ENCODE assay signal across 12 cellular contexts in the genomic region with DNA sequence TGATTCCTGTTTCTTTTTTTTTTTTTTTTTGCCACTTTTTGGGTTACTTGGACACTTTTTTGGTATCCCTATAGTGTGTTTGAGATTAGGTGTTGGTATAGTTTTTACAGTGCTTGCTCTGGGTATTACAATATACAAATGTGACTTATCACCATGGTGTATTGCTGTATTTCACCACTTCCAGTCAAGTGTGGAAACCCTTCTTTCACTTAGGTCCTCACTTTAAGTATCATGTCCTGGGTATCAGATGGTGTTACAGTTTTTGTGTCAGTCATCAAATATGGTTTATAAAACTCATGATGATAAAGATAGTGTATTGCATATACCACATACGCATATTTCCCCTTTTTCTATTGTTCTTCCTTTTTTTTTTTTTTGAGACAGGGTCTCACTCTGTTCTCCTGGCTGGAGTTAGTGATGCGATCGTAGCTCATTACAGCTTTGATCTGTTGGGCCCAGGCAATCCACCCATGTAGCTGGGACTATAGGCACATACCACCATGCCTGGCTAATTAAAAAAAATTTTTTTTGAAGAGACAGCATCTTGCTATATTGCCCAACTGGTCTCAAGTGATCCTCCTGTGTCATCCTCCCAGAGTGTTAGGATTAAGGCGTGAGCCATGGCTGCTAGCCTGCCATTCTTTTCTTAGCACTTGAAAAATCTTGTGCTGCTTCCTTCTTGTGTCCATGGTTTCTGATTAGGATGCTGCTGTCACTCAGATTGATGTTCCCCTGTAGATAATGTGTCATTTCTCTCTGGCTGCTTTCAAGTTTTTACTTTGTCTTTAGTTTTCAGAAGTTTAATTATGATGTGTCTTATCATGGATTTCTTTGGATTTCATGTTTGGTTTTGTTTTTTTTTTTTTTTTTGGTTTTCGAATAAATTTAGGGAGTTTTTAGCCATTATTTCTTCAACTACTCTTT. TPM values are rescaled to one million over a fixed set of nuclear protein-coding genes. Genes with fewer than 3 reads are reported as not detected.
DNase-seq lines count a peak whose midpoint lies in the region; ATAC-seq and TF ChIP-seq lines count a peak whose summit lies in the region.
"Had no signal": no experiment of that assay in that cellular context is flagged by ENCODE, and none has a peak within 500 bp of the region (broad histone marks: within the 10 kb centered on the region; RNA-seq: fewer than 3 reads in every experiment).

No MANE protein-coding gene starts in this region.

- no peaks in the 10 kb centered on the region for H4K20me1 ChIP-seq in OCI-LY7 (ENCODE audit: insufficient read depth, low read length)

- 0 out of 2 replicates have a peak, but pooled peaks cover 6% of the 10 kb centered on the region for H3K9me3 ChIP-seq in OCI-LY7 (ENCODE audit: low read length)
- H3K9me3 ChIP-seq: gastrocnemius medialis had no signal

- H3K27ac ChIP-seq in OCI-LY7 (ENCODE audit: low read depth, low read length, poor library complexity, severe bottlenecking): peak overlapping the region; percentile 58
- no peak overlapping the region for H3K27ac ChIP-seq in foreskin keratinocyte

- CTCF ChIA-PET in activated naive CD4-positive, alpha-beta T cell treated with anti-CD3 and anti-CD28 coated beads for 36 hours (lab: Charles Lee): no interaction called here
- CTCF ChIA-PET in OCI-LY7 (lab: Charles Lee; ENCODE audit: unreplicated experiment): interaction anchor here (0.5 kb wide), 1 partner anchor 258 kb away, joined by 3 read pairs; no protein-coding TSS in a partner anchor

- intact Hi-C loops in activated naive CD4-positive, alpha-beta T cell treated with anti-CD3 and anti-CD28 coated beads for 36 hours (cut with micrococcal nuclease): no loop called here
- intact Hi-C loops in OCI-LY7 (cut with micrococcal nuclease; ENCODE audit: unreplicated experiment): loop anchor here (5.0 kb wide), 1 partner anchor 126 kb away; no protein-coding TSS in a partner anchor

- H3K4me1 ChIP-seq in OCI-LY7 (ENCODE audit: insufficient read depth, low read length, poor library complexity, severe bottlenecking): peaks cover 18% of the 10 kb centered on the region
- peaks cover 9% of the 10 kb centered on the region for H3K4me1 ChIP-seq in foreskin keratinocyte

- TF ChIP-seq CTCF in OCI-LY7 (conservative IDR thresholded peaks at IDR 0.05; ENCODE audit: low read length): no peak
- no peak for TF ChIP-seq CTCF in chondrocyte (IDR thresholded peaks at IDR 0.05)
- no peak for TF ChIP-seq CTCF in foreskin keratinocyte (conservative IDR thresholded peaks at IDR 0.05)

- DNase-seq in activated naive CD4-positive, alpha-beta T cell treated with anti-CD3 and anti-CD28 coated beads for 36 hours: no peak
- no peak for DNase-seq in activated naive CD4-positive, alpha-beta T cell treated with anti-CD3 and anti-CD28 coated beads, Interleukin-2, amount 50 U/mL, for 16 hours
- DNase-seq in OCI-LY7 (ENCODE audit: low spot score): peak; percentile 21
- no peak for DNase-seq in chondrocyte (ENCODE audit: low spot score)
- no peak for DNase-seq in foreskin keratinocyte
- DNase-seq in NCI-H2196 (lab: John Stamatoyannopoulos, UW; ENCODE audit: unreplicated experiment): no peak
- DNase-seq: C1 segment of cervical spinal cord, gastrocnemius medialis, occipital lobe had no signal

- BruUV-seq in OCI-LY7 (replicated peaks; lab: Mats Ljungman, UMichigan): no TSS peak

- H3K27me3 Mint-ChIP-seq in activated naive CD4-positive, alpha-beta T cell treated with anti-CD3 and anti-CD28 coated beads for 36 hours (ENCODE audit: low read depth): no peaks in the 10 kb centered on the region
- H3K27me3 Mint-ChIP-seq in chondrocyte (ENCODE audit: low read depth): no peaks in the 10 kb centered on the region
- no peaks in the 10 kb centered on the region for H3K27me3 Mint-ChIP-seq in stimulated activated memory B cell treated with anti-CD40 and anti-IgM and Interleukin-4, amounts not matched to agents 10 μg/mL and 1 μg/mL and 100 μg/mL, for 72 hours

- H3K9me3 Mint-ChIP-seq in activated naive CD4-positive, alpha-beta T cell treated with anti-CD3 and anti-CD28 coated beads for 36 hours: peaks cover 20% of the 10 kb centered on the region
- peaks cover 13% of the 10 kb centered on the region for H3K9me3 Mint-ChIP-seq in chondrocyte (ENCODE audit: low read depth)
- H3K9me3 Mint-ChIP-seq in stimulated activated memory B cell treated with anti-CD40 and anti-IgM and Interleukin-4, amounts not matched to agents 10 μg/mL and 1 μg/mL and 100 μg/mL, for 72 hours: peaks cover 15% of the 10 kb centered on the region

- peaks cover 32% of the 10 kb centered on the region for H3K36me3 Mint-ChIP-seq in activated naive CD4-positive, alpha-beta T cell treated with anti-CD3 and anti-CD28 coated beads for 36 hours (ENCODE audit: low read depth)
- H3K36me3 Mint-ChIP-seq in chondrocyte (ENCODE audit: low read depth): no peaks in the 10 kb centered on the region
- peaks cover 36% of the 10 kb centered on the region for H3K36me3 Mint-ChIP-seq in stimulated activated memory B cell treated with anti-CD40 and anti-IgM and Interleukin-4, amounts not matched to agents 10 μg/mL and 1 μg/mL and 100 μg/mL, for 72 hours

- no peaks in the 10 kb centered on the region for H3K27me3 ChIP-seq in foreskin keratinocyte
- H3K27me3 ChIP-seq: gastrocnemius medialis had no signal

- peak overlapping the region; percentile 91 for H3K4me3 Mint-ChIP-seq in activated naive CD4-positive, alpha-beta T cell treated with anti-CD3 and anti-CD28 coated beads for 36 hours
- H3K4me3 Mint-ChIP-seq in chondrocyte (ENCODE audit: unreplicated experiment): peak overlapping the region; percentile 78
- peak overlapping the region; percentile 58 for H3K4me3 Mint-ChIP-seq in stimulated activated memory B cell treated with anti-CD40 and anti-IgM and Interleukin-4, amounts not matched to agents 10 μg/mL and 1 μg/mL and 100 μg/mL, for 72 hours

- ATAC-seq in stimulated activated memory B cell treated with anti-CD40 and anti-IgM and Interleukin-4, amounts not matched to agents 10 μg/mL and 1 μg/mL and 100 μg/mL, for 72 hours: no peak
- ATAC-seq in foreskin keratinocyte (no peak), HG03108 (IDR thresholded peaks at IDR 0.05; ENCODE audit: unreplicated experiment) (no peak)
- ATAC-seq: gastrocnemius medialis, Right ventricle myocardium inferior had no signal

- H3K9me2 ChIP-seq in OCI-LY7 (ENCODE audit: insufficient read depth, low read length): no peaks in the 10 kb centered on the region

- H3K4me1 Mint-ChIP-seq in activated naive CD4-positive, alpha-beta T cell treated with anti-CD3 and anti-CD28 coated beads for 36 hours (ENCODE audit: low read depth): peaks cover 51% of the 10 kb centered on the region
- H3K4me1 Mint-ChIP-seq in chondrocyte (ENCODE audit: low read depth): peaks cover 18% of the 10 kb centered on the region
- H3K4me1 Mint-ChIP-seq in stimulated activated memory B cell treated with anti-CD40 and anti-IgM and Interleukin-4, amounts not matched to agents 10 μg/mL and 1 μg/mL and 100 μg/mL, for 72 hours: peaks cover 52% of the 10 kb centered on the region

- H2AFZ ChIP-seq in OCI-LY7 (ENCODE audit: low read length): no peak overlapping the region

- peaks cover 13% of the 10 kb centered on the region; the same call in 1 of the 2 replicates for H3K36me3 ChIP-seq in OCI-LY7 (ENCODE audit: insufficient read depth, low read length)
- H3K36me3 ChIP-seq: gastrocnemius medialis had no signal

- H3K79me2 ChIP-seq in OCI-LY7 (ENCODE audit: insufficient read depth, low read depth, low read length): peaks cover 55% of the 10 kb centered on the region

- peak overlapping the region; percentile 93 for H3K4me2 ChIP-seq in OCI-LY7 (ENCODE audit: low read length)

- H3K4me3 ChIP-seq in OCI-LY7 (ENCODE audit: low read depth, low read length, poor library complexity, severe bottlenecking): peak overlapping the region; percentile 94

- H3K27ac Mint-ChIP-seq in activated naive CD4-positive, alpha-beta T cell treated with anti-CD3 and anti-CD28 coated beads for 36 hours: no peak overlapping the region
- H3K27ac Mint-ChIP-seq in chondrocyte (ENCODE audit: unreplicated experiment): no peak overlapping the region
- H3K27ac Mint-ChIP-seq in stimulated activated memory B cell treated with anti-CD40 and anti-IgM and Interleukin-4, amounts not matched to agents 10 μg/mL and 1 μg/mL and 100 μg/mL, for 72 hours: no peak overlapping the region

- POLR2A ChIA-PET in OCI-LY7 (lab: Charles Lee): interaction anchor here (0.6 kb wide), 2 partner anchors 113 to 121 kb away, joined by 3 to 5 read pairs; no protein-coding TSS in a partner anchor

RNA-seq across cellular contexts. Expression of a gene that starts 2.1 kb away (rescaled TPM):
- 10 to 100 TPM; 18.6 to 19.1 TPM for total RNA-seq in activated naive CD4-positive, alpha-beta T cell treated with anti-CD3 and anti-CD28 coated beads for 36 hours
- 22.2 and 27.1 TPM in 2 replicates for total RNA-seq in OCI-LY7 (2014; rRNA removed; shearing (Covaris generic))
- total RNA-seq in OCI-LY7 (2022): 36.4 and 37.5 TPM in 2 replicates
- 14.5 to 18.1 TPM (median 15.8 TPM) in 3 replicates for total RNA-seq in chondrocyte
- 9.4 and 11.8 TPM in 2 replicates for total RNA-seq in foreskin keratinocyte
- 4.8 and 6.2 TPM in 2 replicates for polyA plus RNA-seq in foreskin keratinocyte
